Comparison of ENCODE assay signal across 27 cellular contexts in genomic region chr3:52880047-52880446, GRCh38. TPM values are rescaled to one million over a fixed set of nuclear protein-coding genes. Genes with fewer than 3 reads are reported as not detected.
A peak's percentile ranks its signal among the peaks of the same experiment; 100 is the strongest.
DNase-seq lines count a peak whose midpoint lies in the region; ATAC-seq and TF ChIP-seq lines count a peak whose summit lies in the region.
"Had no signal": no experiment of that assay in that cellular context is flagged by ENCODE, and none has a peak within 500 bp of the region (broad histone marks: within the 10 kb centered on the region; RNA-seq: fewer than 3 reads in every experiment).

No MANE protein-coding gene starts in this region.

- H3K18ac ChIP-seq in H9 (ENCODE audit: insufficient read length, low read depth, low read length): no peak overlapping the region

- H3K36me3 ChIP-seq in heart right ventricle: peaks cover 0 to 17% (median 0%) of the 10 kb centered on the region in 9 donors

- H4K91ac ChIP-seq in H9 (ENCODE audit: insufficient read length, low read depth, low read length): no peak overlapping the region

- WGBS in H9 (ENCODE audit: extremely low coverage, insufficient read length, low lambda C conversion rate): no CpG with 5 or more reads among the region's 5 CpGs
- WGBS in heart right ventricle, 2 donors: 91 to 92% methylated on average over 5 of the region's 5 CpGs

- no peak overlapping the region for H3K23ac ChIP-seq in H9 (ENCODE audit: insufficient read length, low read depth, low read length)

- peaks cover 49% of the 10 kb centered on the region for H3K4me1 Mint-ChIP-seq in activated T-cell treated with anti-CD3 and anti-CD28 coated beads, Interleukin-2, amount 50 U/mL, for 24 hours (ENCODE audit: low read depth)
- H3K4me1 Mint-ChIP-seq in activated T-cell treated with anti-CD3 and anti-CD28 coated beads, Interleukin-2, amount 50 U/mL, for 4 hours (ENCODE audit: low read depth): peaks cover 21% of the 10 kb centered on the region
- peaks cover 10 to 11% of the 10 kb centered on the region in 2 experiments for H3K4me1 Mint-ChIP-seq in H9
- peaks cover 33% of the 10 kb centered on the region for H3K4me1 Mint-ChIP-seq in stimulated activated memory B cell treated with anti-CD40 and anti-IgM and Interleukin-4, amounts not matched to agents 10 μg/mL and 1 μg/mL and 100 μg/mL, for 72 hours
- H3K4me1 Mint-ChIP-seq: mesothelial cell of epicardium had no signal

- H4K8ac ChIP-seq in H9 (replicated peaks; ENCODE audit: insufficient read length, low read depth, low read length): no peak overlapping the region

- H3K27me3 ChIP-seq in H9 (ENCODE audit: insufficient read depth, low read length) (no peaks in the 10 kb centered on the region), heart right ventricle (no peaks in the 10 kb centered on the region)
- H3K27me3 ChIP-seq: body of pancreas, esophagus muscularis mucosa, gastroesophageal sphincter, left lung had no signal

- H2BK12ac ChIP-seq in H9 (ENCODE audit: insufficient read length, low read depth, low read length): no peak overlapping the region

- H3K27me3 Mint-ChIP-seq in activated T-cell treated with anti-CD3 and anti-CD28 coated beads, Interleukin-2, amount 50 U/mL, for 24 hours: no peaks in the 10 kb centered on the region
- H3K27me3 Mint-ChIP-seq in activated T-cell treated with anti-CD3 and anti-CD28 coated beads, Interleukin-2, amount 50 U/mL, for 4 hours (ENCODE audit: low read depth): no peaks in the 10 kb centered on the region
- no peaks in the 10 kb centered on the region for H3K27me3 Mint-ChIP-seq in H9 (ENCODE audit: low read depth)
- H3K27me3 Mint-ChIP-seq in stimulated activated memory B cell treated with anti-CD40 and anti-IgM and Interleukin-4, amounts not matched to agents 10 μg/mL and 1 μg/mL and 100 μg/mL, for 72 hours: no peaks in the 10 kb centered on the region
- H3K27me3 Mint-ChIP-seq: activated naive CD8-positive, alpha-beta T cell treated with anti-CD3 and anti-CD28 coated beads, Interleukin-2, amount 50 U/mL, for 24 hours; CD4-positive, alpha-beta memory T cell; naive thymus-derived CD4-positive, alpha-beta T cell had no signal

- no peak for DNase-seq in activated T-cell treated with anti-CD3 and anti-CD28 coated beads, Interleukin-2, amount 50 U/mL, for 24 hours
- DNase-seq in activated T-cell treated with anti-CD3 and anti-CD28 coated beads, Interleukin-2, amount 50 U/mL, for 4 hours: no peak
- DNase-seq in H9 (no peak), heart right ventricle (no peak)
- DNase-seq in stimulated activated CD4-positive, alpha-beta T cell treated with anti-CD3 and anti-CD28 coated beads, Interleukin-4, amount 100 ng/mL, for 1 hour: no peak
- DNase-seq: activated CD4-positive, alpha-beta T cell treated with anti-CD3 and anti-CD28 coated beads, Interleukin-2, amount 50 U/mL, for 1 hour; activated gamma-delta T cell; activated naive CD8-positive, alpha-beta T cell treated with anti-CD3 and anti-CD28 coated beads, Interleukin-2, amount 50 U/mL, for 24 hours; AML-193; body of pancreas; CD4-positive, alpha-beta memory T cell; GOT3; hypothalamus; KG1; left lung; MM.1S; naive thymus-derived CD4-positive, alpha-beta T cell; nucleus accumbens had no signal

- H2BK20ac ChIP-seq in H9 (ENCODE audit: low read depth, low read length, poor library complexity, severe bottlenecking): no peak overlapping the region

- no peak overlapping the region for H2BK120ac ChIP-seq in H9 (ENCODE audit: low read depth, low read length, poor library complexity, severe bottlenecking)

- no peak overlapping the region for H3K4me3 ChIP-seq in heart right ventricle
- H3K4me3 ChIP-seq: body of pancreas, esophagus muscularis mucosa, gastroesophageal sphincter, left lung had no signal

- no peak overlapping the region for H4K5ac ChIP-seq in H9 (ENCODE audit: insufficient read length, low read depth, low read length)

- H2BK15ac ChIP-seq in H9 (ENCODE audit: low read depth, low read length): no peak overlapping the region

- no peak overlapping the region for H3K27ac ChIP-seq in H9 (ENCODE audit: insufficient read length, low read depth, low read length)
- no peak overlapping the region for H3K27ac ChIP-seq in heart right ventricle
- H3K27ac ChIP-seq: body of pancreas, esophagus muscularis mucosa, gastroesophageal sphincter, left lung, VCaP had no signal

- H2AK5ac ChIP-seq in H9 (ENCODE audit: insufficient read length, low read length): no peak overlapping the region

- no peak overlapping the region for H2AFZ ChIP-seq in H9 (ENCODE audit: low read length)

- H3K56ac ChIP-seq in H9 (ENCODE audit: insufficient read length, low read depth, low read length): no peak overlapping the region

- no peaks in the 10 kb centered on the region for H4K20me1 ChIP-seq in H9 (ENCODE audit: control insufficient read depth, insufficient read depth, insufficient read length)

- no peaks in the 10 kb centered on the region for H3K79me2 ChIP-seq in H9 (ENCODE audit: insufficient read depth, low read length)

- no peak overlapping the region for H3K14ac ChIP-seq in H9 (ENCODE audit: insufficient read depth, low read length)

- H3K9ac ChIP-seq in H9 (ENCODE audit: extremely low read depth, insufficient read length, low read length): no peak overlapping the region

- H3K23me2 ChIP-seq in H9 (ENCODE audit: insufficient read length, low read depth, low read length, poor library complexity, severe bottlenecking): no peaks in the 10 kb centered on the region

- H2BK5ac ChIP-seq in H9 (ENCODE audit: insufficient read length, low read length): no peak overlapping the region

- ATAC-seq in activated T-cell treated with anti-CD3 and anti-CD28 coated beads, Interleukin-2, amount 50 U/mL, for 4 hours: no peak
- ATAC-seq in HG03442 (IDR thresholded peaks at IDR 0.05; ENCODE audit: unreplicated experiment): peak; percentile 12
- ATAC-seq in stimulated activated memory B cell treated with anti-CD40 and anti-IgM and Interleukin-4, amounts not matched to agents 10 μg/mL and 1 μg/mL and 100 μg/mL, for 72 hours: no peak
- ATAC-seq in GM18858 (IDR thresholded peaks at IDR 0.05; ENCODE audit: unreplicated experiment): no peak
- ATAC-seq in heart right ventricle: no peak
- ATAC-seq: body of pancreas; gastroesophageal sphincter; left lung; naive thymus-derived CD4-positive, alpha-beta T cell; SK-N-SH treated with all-trans-retinoic acid at 6 μM for 48 hours had no signal

- H3K9me3 ChIP-seq in H9 (ENCODE audit: control insufficient read depth, low read depth, low read length): no peaks in the 10 kb centered on the region
- no peaks in the 10 kb centered on the region for H3K9me3 ChIP-seq in heart right ventricle
- H3K9me3 ChIP-seq: body of pancreas, esophagus muscularis mucosa, gastroesophageal sphincter, left lung had no signal

- no peak overlapping the region for H3K4me2 ChIP-seq in H9 (ENCODE audit: insufficient read depth, insufficient read length, low read length)

- TF ChIP-seq CTCF in H9 (conservative IDR thresholded peaks at IDR 0.05) (peak; percentile 15; the same call in 1 of the 3 replicates), heart right ventricle (IDR thresholded peaks at IDR 0.05) (no peak)

- peak overlapping the region; percentile 46 for H3K27ac Mint-ChIP-seq in activated T-cell treated with anti-CD3 and anti-CD28 coated beads, Interleukin-2, amount 50 U/mL, for 24 hours
- no peak overlapping the region; a peak in 1 of 7 replicates for H3K27ac Mint-ChIP-seq in H9
- peak overlapping the region; percentile 49 for H3K27ac Mint-ChIP-seq in stimulated activated memory B cell treated with anti-CD40 and anti-IgM and Interleukin-4, amounts not matched to agents 10 μg/mL and 1 μg/mL and 100 μg/mL, for 72 hours
- H3K27ac Mint-ChIP-seq: activated naive CD8-positive, alpha-beta T cell treated with anti-CD3 and anti-CD28 coated beads, Interleukin-2, amount 50 U/mL, for 24 hours; mesothelial cell of epicardium had no signal

- H3K36me3 Mint-ChIP-seq in activated T-cell treated with anti-CD3 and anti-CD28 coated beads, Interleukin-2, amount 50 U/mL, for 24 hours (ENCODE audit: low read depth): peaks cover 16% of the 10 kb centered on the region
- peaks cover 4% of the 10 kb centered on the region for H3K36me3 Mint-ChIP-seq in activated T-cell treated with anti-CD3 and anti-CD28 coated beads, Interleukin-2, amount 50 U/mL, for 4 hours (ENCODE audit: insufficient read depth)
- peaks cover 5 to 9% (median 5%) of the 10 kb centered on the region in 3 experiments; a peak in 5 of 7 replicates for H3K36me3 Mint-ChIP-seq in H9 (ENCODE audit: insufficient read depth in 1 of 3, low read depth in 3 of 3)
- peaks cover 26% of the 10 kb centered on the region for H3K36me3 Mint-ChIP-seq in stimulated activated memory B cell treated with anti-CD40 and anti-IgM and Interleukin-4, amounts not matched to agents 10 μg/mL and 1 μg/mL and 100 μg/mL, for 72 hours

- no peaks in the 10 kb centered on the region for H3K9me3 Mint-ChIP-seq in activated T-cell treated with anti-CD3 and anti-CD28 coated beads, Interleukin-2, amount 50 U/mL, for 24 hours
- H3K9me3 Mint-ChIP-seq in activated T-cell treated with anti-CD3 and anti-CD28 coated beads, Interleukin-2, amount 50 U/mL, for 4 hours: peaks cover 1% of the 10 kb centered on the region
- H3K9me3 Mint-ChIP-seq in H9: no peaks in the 10 kb centered on the region
- no peaks in the 10 kb centered on the region for H3K9me3 Mint-ChIP-seq in stimulated activated memory B cell treated with anti-CD40 and anti-IgM and Interleukin-4, amounts not matched to agents 10 μg/mL and 1 μg/mL and 100 μg/mL, for 72 hours
- H3K9me3 Mint-ChIP-seq: activated naive CD8-positive, alpha-beta T cell treated with anti-CD3 and anti-CD28 coated beads, Interleukin-2, amount 50 U/mL, for 24 hours; CD4-positive, alpha-beta memory T cell had no signal

- intact Hi-C loops in heart right ventricle (cut with DNase I): loop anchor here in 1 of 10 donors (10.0 kb wide), 1 partner anchor 115 kb away; no protein-coding TSS in a partner anchor

- no peak overlapping the region for H3K4ac ChIP-seq in H9 (ENCODE audit: low read depth, low read length)

- H3K4me3 Mint-ChIP-seq in activated T-cell treated with anti-CD3 and anti-CD28 coated beads, Interleukin-2, amount 50 U/mL, for 24 hours: no peak overlapping the region
- H3K4me3 Mint-ChIP-seq in activated T-cell treated with anti-CD3 and anti-CD28 coated beads, Interleukin-2, amount 50 U/mL, for 4 hours: no peak overlapping the region
- H3K4me3 Mint-ChIP-seq in H9: no peak overlapping the region
- no peak overlapping the region for H3K4me3 Mint-ChIP-seq in stimulated activated memory B cell treated with anti-CD40 and anti-IgM and Interleukin-4, amounts not matched to agents 10 μg/mL and 1 μg/mL and 100 μg/mL, for 72 hours
- H3K4me3 Mint-ChIP-seq: activated naive CD8-positive, alpha-beta T cell treated with anti-CD3 and anti-CD28 coated beads, Interleukin-2, amount 50 U/mL, for 24 hours; CD4-positive, alpha-beta memory T cell; mesothelial cell of epicardium had no signal

- no peak overlapping the region for H3T11ph ChIP-seq in H9 (ENCODE audit: low read length)

- no peaks in the 10 kb centered on the region for H3K79me1 ChIP-seq in H9 (ENCODE audit: insufficient read depth, low read depth, low read length, poor library complexity, severe bottlenecking)

- H3K4me1 ChIP-seq in H9 (ENCODE audit: insufficient read depth, low read length) (no peaks in the 10 kb centered on the region; the same call in 1 of the 2 replicates), heart right ventricle (peaks cover 0 to 3% (median 0%) of the 10 kb centered on the region in 9 donors)
- H3K4me1 ChIP-seq: body of pancreas had no signal

RNA-seq across cellular contexts. Expression of gene STIMATE, which starts 17.3 kb away (rescaled TPM):
- total RNA-seq in activated T-cell treated with anti-CD3 and anti-CD28 coated beads, Interleukin-2, amount 50 U/mL, for 4 hours: 10 to 100 TPM; 20.0 to 26.0 (median 25.6) TPM
- total RNA-seq in H9 (2021) (23.8 and 25.6 TPM in 2 replicates), heart right ventricle (1 to 10 TPM; 4.0 to 9.7 (median 7.3) TPM)
- polyA plus RNA-seq in heart right ventricle: 1 to 10 TPM; 4.4 to 7.2 TPM

RNA-seq across cellular contexts. Expression of gene MUSTN1, which starts 45.2 kb away (rescaled TPM):
- 1 to 10 TPM in 1 of 3 donors, under 1 TPM in 2; 0.38 to 1.2 (median 0.58) TPM for total RNA-seq in activated T-cell treated with anti-CD3 and anti-CD28 coated beads, Interleukin-2, amount 50 U/mL, for 4 hours
- total RNA-seq in H9 (2021): 0.55 and 0.72 TPM in 2 replicates
- 10 to 100 TPM; 13.0 to 91.1 (median 37.5) TPM for total RNA-seq in heart right ventricle
- polyA plus RNA-seq in heart right ventricle: 100 to 1,000 TPM in 1 of 2 donors, 10 to 100 TPM in 1; 59.6 to 182 TPM
- total RNA-seq: HT1080 had no signal
- polyA plus RNA-seq: CD4-positive, alpha-beta memory T cell; naive thymus-derived CD4-positive, alpha-beta T cell had no signal

RNA-seq across cellular contexts. Expression of gene ITIH4, which starts 49.6 kb away (rescaled TPM):
- 1 to 10 TPM; 6.9 to 8.2 (median 8.0) TPM for total RNA-seq in activated T-cell treated with anti-CD3 and anti-CD28 coated beads, Interleukin-2, amount 50 U/mL, for 4 hours
- total RNA-seq in H9 (2021): 3.0 and 3.4 TPM in 2 replicates
- 1 to 10 TPM; 2.3 to 9.3 (median 4.3) TPM for total RNA-seq in heart right ventricle
- polyA plus RNA-seq in heart right ventricle: 10 to 100 TPM in 1 of 2 donors, 1 to 10 TPM in 1; 1.5 to 17.9 TPM
- total RNA-seq: HT1080 had no signal

Comparison
In these comparisons a context has a peak if more than half of its experiments do, and no peak if none do; other contexts are left out.
1. H3K27ac Mint-ChIP-seq: peak in activated T-cell treated with anti-CD3 and anti-CD28 coated beads, Interleukin-2, amount 50 U/mL, for 24 hours (single experiment) and stimulated activated memory B cell treated with anti-CD40 and anti-IgM and Interleukin-4, amounts not matched to agents 10 μg/mL and 1 μg/mL and 100 μg/mL, for 72 hours (single experiment); none in H9 (0 of 3).